2 cellular contexts compared by ENCODE assay signal in genomic region chr16:31141489-31142108, GRCh38.
A peak's percentile ranks its signal among the peaks of the same experiment; 100 is the strongest.
TF ChIP-seq lines count a peak whose summit lies in the region.

No MANE protein-coding gene starts in this region.

TF ChIP-seq in Ishikawa, 13 proteins besides CTCF, POLR2A, EP300 and RAD21:
- no peak for TF ChIP-seq ZBTB7A (IDR thresholded peaks at IDR 0.05; ENCODE audit: low read depth)
- no peak for TF ChIP-seq EGR1 (IDR thresholded peaks at IDR 0.05)
- 0 out of 2 replicates have a peak, but pooled peaks have one; percentile 10 for TF ChIP-seq MAX (IDR thresholded peaks at IDR 0.05)

TF ChIP-seq in H1, 55 proteins besides CTCF, POLR2A, EP300 and RAD21:
- TF ChIP-seq RBBP5 (IDR thresholded peaks at IDR 0.05; ENCODE audit: borderline replicate concordance, low read depth, low read length) (no peak), CBX8 (IDR thresholded peaks at IDR 0.05; ENCODE audit: borderline replicate concordance, low read depth, low read length) (no peak), BCL11A (IDR thresholded peaks at IDR 0.05; ENCODE audit: low read depth in 2 of 2, low read length in 2 of 2) (no peak), YY1 (IDR thresholded peaks at IDR 0.05; ENCODE audit: low read depth, low read length) (no peak), BRCA1 (IDR thresholded peaks at IDR 0.05; ENCODE audit: low read depth, low read length) (no peak), CHD1 (IDR thresholded peaks at IDR 0.05; ENCODE audit: low read depth, low read length) (no peak), TCF12 (IDR thresholded peaks at IDR 0.05; ENCODE audit: low read depth, low read length) (no peak), KDM5A (IDR thresholded peaks at IDR 0.05; ENCODE audit: low read length) (no peak), SUZ12 (IDR thresholded peaks at IDR 0.05; ENCODE audit: low read length) (no peak), SIRT6 (IDR thresholded peaks at IDR 0.05; ENCODE audit: low read length) (no peak), ATF2 (IDR thresholded peaks at IDR 0.05; ENCODE audit: low read length) (no peak), SP2 (IDR thresholded peaks at IDR 0.05; ENCODE audit: low read length) (no peak), RNF2 (IDR thresholded peaks at IDR 0.05; ENCODE audit: borderline replicate concordance, low read depth, low read length, missing control alignments, poor library complexity, severe bottlenecking) (no peak), POLR2AphosphoS5 (IDR thresholded peaks at IDR 0.05; ENCODE audit: low read depth, low read length) (no peak)
